In genomic region chr2:25996844-25997243, GRCh38 we compare ENCODE assay signal across 20 cellular contexts.
"Had no signal": no experiment of that assay in that cellular context is flagged by ENCODE, and none has a peak within 500 bp of the region (broad histone marks: within the 10 kb centered on the region; RNA-seq: fewer than 3 reads in every experiment).

No MANE protein-coding gene starts in this region.

- H3K9me3 ChIP-seq: adrenal gland, heart right ventricle, left ventricle myocardium inferior, mucosa of descending colon, spleen, vagina had no signal

- H3K36me3 ChIP-seq: adrenal gland, heart right ventricle, left ventricle myocardium inferior, spleen, vagina had no signal

- H3K27ac ChIP-seq: left ventricle myocardium inferior, spleen, vagina had no signal

- H3K27me3 ChIP-seq: adrenal gland, heart right ventricle, spleen, vagina had no signal

- ATAC-seq: activated T-cell treated with anti-CD3 and anti-CD28 coated beads, Interleukin-2, amount 50 U/mL, for 72 hours; sciatic nerve had no signal

- FAIRE-seq: bronchial epithelial cell, TTC549 had no signal

- DNase-seq: activated CD4-positive, alpha-beta T cell treated with anti-CD3 and anti-CD28 coated beads, Interleukin-2, amount 50 U/mL, for 4 hours; activated effector memory CD4-positive, alpha-beta T cell treated with anti-CD3 and anti-CD28 coated beads, Interleukin-2, amount 50 U/mL, for 16 hours; activated naive CD4-positive, alpha-beta T cell treated with anti-CD3 and anti-CD28 coated beads, Interleukin-2, amount 50 U/mL, for 16 hours; activated T-cell treated with anti-CD3 and anti-CD28 coated beads, Interleukin-2, amount 50 U/mL, for 72 hours; adrenal gland; dermis blood vessel endothelial cell; effector memory CD4-positive, alpha-beta T cell; heart right ventricle; kidney glomerular epithelial cell; left ventricle myocardium inferior; naive B cell; spleen; stimulated activated naive CD4-positive, alpha-beta T cell treated with Interleukin-2 at 50 U/mL for 16 hours; SW 1271; trophoblast cell had no signal

- H3K4me3 ChIP-seq: adrenal gland, heart right ventricle, left ventricle myocardium inferior, mucosa of descending colon, spleen, vagina had no signal
